ENCODE assay signal across 9 cellular contexts in the genomic region with DNA sequence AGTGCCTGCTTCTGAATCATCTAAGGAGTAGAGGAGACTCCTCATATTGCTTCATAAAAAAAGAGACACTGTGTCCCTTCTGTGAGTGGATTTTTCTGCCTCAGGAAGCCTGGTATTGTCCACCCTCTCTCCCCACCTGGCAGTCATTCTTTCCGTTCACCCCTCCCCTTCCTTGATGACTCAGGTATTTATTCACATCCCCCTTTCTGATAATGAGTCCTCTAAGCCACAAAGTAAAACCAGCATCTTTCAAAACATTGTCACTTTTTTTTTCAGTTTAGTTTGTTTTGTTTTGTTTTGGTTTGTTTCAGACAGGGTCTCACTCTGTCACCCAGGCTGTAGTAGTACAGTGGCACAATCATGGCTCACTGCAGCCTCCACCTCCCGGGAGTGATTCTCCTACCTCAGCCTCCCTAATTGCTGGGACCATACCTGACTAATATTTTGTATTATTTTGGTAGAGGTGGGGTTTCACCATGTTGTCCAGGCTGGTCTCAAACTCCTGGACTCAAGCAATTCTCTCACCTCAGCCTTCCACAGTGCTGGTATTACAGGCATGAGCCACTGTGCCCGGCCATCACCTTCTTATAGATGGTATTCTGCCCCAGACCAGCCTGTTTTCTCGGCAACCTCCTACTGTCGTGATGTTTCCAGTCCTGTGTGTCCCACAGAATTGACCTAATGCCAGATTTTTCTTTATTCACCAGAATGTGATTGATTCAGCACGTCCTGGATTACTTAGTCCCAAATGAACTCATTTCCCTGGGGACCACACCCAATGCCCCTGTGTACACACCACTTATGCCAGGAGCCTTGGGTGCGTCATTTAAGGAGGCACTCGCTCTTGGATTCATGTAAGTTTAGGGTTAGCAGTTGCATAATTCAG.
A peak's percentile ranks its signal among the peaks of the same experiment; 100 is the strongest.
DNase-seq lines count a peak whose midpoint lies in the region; ATAC-seq, FAIRE-seq and TF ChIP-seq lines count a peak whose summit lies in the region.
"Had no signal": no experiment of that assay in that cellular context is flagged by ENCODE, and none has a peak within 500 bp of the region (broad histone marks: within the 10 kb centered on the region; RNA-seq: fewer than 3 reads in every experiment).

No MANE protein-coding gene starts in this region.

- H3K9me3 Mint-ChIP-seq in activated CD4-positive, alpha-beta memory T cell treated with anti-CD3 and anti-CD28 coated beads, Interleukin-2, amount 10 ng/mL, durations not matched to agents 7 days and 5 days, result no peaks in the 10 kb centered on the region
- H3K9me3 Mint-ChIP-seq: IgD-negative memory B cell had no signal

- no peaks in the 10 kb centered on the region for H4K20me1 ChIP-seq in HepG2 (ENCODE audit: insufficient read depth, low read length)

- peaks cover 14% of the 10 kb centered on the region for H3K4me1 Mint-ChIP-seq in activated CD4-positive, alpha-beta memory T cell treated with anti-CD3 and anti-CD28 coated beads, Interleukin-2, amount 10 ng/mL, durations not matched to agents 7 days and 5 days

- H3K27me3 ChIP-seq in lower lobe of right lung (ENCODE audit: low read depth) (no peaks in the 10 kb centered on the region), prostate gland (replicated peaks; ENCODE audit: insufficient read depth) (no peaks in the 10 kb centered on the region), HepG2 (ENCODE audit: control insufficient read depth in 1 of 2, insufficient read depth in 2 of 2, low read length in 2 of 2) (peaks cover 1 to 48% of the 10 kb centered on the region in 2 experiments)

- TF ChIP-seq EP300 in HepG2 (IDR thresholded peaks at IDR 0.05; ENCODE audit: low read depth in 2 of 2, low read length in 2 of 2) (no peak), HepG2 (CRISPR knock-in tag; IDR thresholded peaks at IDR 0.05; ENCODE audit: borderline replicate concordance) (no peak)

- H3K9ac ChIP-seq in HepG2 (ENCODE audit: insufficient read depth, low read depth, low read length), result no peak overlapping the region

- TF ChIP-seq POLR2A in prostate gland (IDR thresholded peaks at IDR 0.05) (no peak), HepG2 (IDR thresholded peaks at IDR 0.05; ENCODE audit: insufficient read depth in 1 of 2, low read depth in 2 of 2, low read length in 2 of 2) (no peak)

- ATAC-seq in GM21423 (IDR thresholded peaks at IDR 0.05; ENCODE audit: unreplicated experiment) (peak; percentile 91), HG03521 (IDR thresholded peaks at IDR 0.05; ENCODE audit: unreplicated experiment) (peak; percentile 40), lower lobe of right lung (peak; percentile 88 to 93), HepG2 (no peak)

- H3K9me3 ChIP-seq in lower lobe of right lung (no peaks in the 10 kb centered on the region), prostate gland (no peaks in the 10 kb centered on the region), HepG2 (ENCODE audit: low read length) (no peaks in the 10 kb centered on the region)

- CTCF ChIA-PET in activated CD4-positive, alpha-beta memory T cell treated with anti-CD3 and anti-CD28 coated beads, Interleukin-2, amount 10 ng/mL, durations not matched to agents 7 days and 5 days (lab: Charles Lee), result no interaction called here
- CTCF ChIA-PET in HepG2 (lab: Yijun Ruan, JAX; ENCODE audit: low intra/inter-chr PET ratio, low total read pairs), result no interaction called here

- H3K79me2 ChIP-seq in HepG2 (ENCODE audit: insufficient read depth, low read length), result no peaks in the 10 kb centered on the region

- intact Hi-C loops in lower lobe of right lung (cut with DNase I), result no loop called here
- intact Hi-C loops in prostate gland (cut with DNase I), result no loop called here
- intact Hi-C loops in HepG2 (cut with micrococcal nuclease; ENCODE audit: unreplicated experiment), result no loop called here

- no peaks in the 10 kb centered on the region for H3K36me3 ChIP-seq in lower lobe of right lung
- no peaks in the 10 kb centered on the region for H3K36me3 ChIP-seq in prostate gland
- H3K36me3 ChIP-seq in HepG2 (replicated peaks in 1 of 2; ENCODE audit: control insufficient read depth in 1 of 2, insufficient read depth in 2 of 2, low read length in 2 of 2), result no peaks in the 10 kb centered on the region

- TF ChIP-seq RAD21 in HepG2 (CRISPR knock-in tag; IDR thresholded peaks at IDR 0.05), result no peak

- H3K27ac Mint-ChIP-seq in activated CD4-positive, alpha-beta memory T cell treated with anti-CD3 and anti-CD28 coated beads, Interleukin-2, amount 10 ng/mL, durations not matched to agents 7 days and 5 days, result no peak overlapping the region

- no peak overlapping the region for H3K4me3 Mint-ChIP-seq in activated CD4-positive, alpha-beta memory T cell treated with anti-CD3 and anti-CD28 coated beads, Interleukin-2, amount 10 ng/mL, durations not matched to agents 7 days and 5 days
- H3K4me3 Mint-ChIP-seq: IgD-negative memory B cell had no signal

- in situ Hi-C loops in HepG2 (cut with HindIII; ENCODE audit: extremely low pct_ligation_motif_present, low pct_unique_long_range_greater_than_20kb), result no loop called here

- H3K36me3 Mint-ChIP-seq in activated CD4-positive, alpha-beta memory T cell treated with anti-CD3 and anti-CD28 coated beads, Interleukin-2, amount 10 ng/mL, durations not matched to agents 7 days and 5 days (ENCODE audit: low read depth), result no peaks in the 10 kb centered on the region

- no peak for FAIRE-seq in HepG2 (lab: Jason Lieb, UNC)

- DNase-seq in GM12865 (ENCODE audit: low read depth), result peak; percentile 59
- DNase-seq in activated CD4-positive, alpha-beta memory T cell treated with anti-CD3 and anti-CD28 coated beads, Interleukin-2, amount 10 ng/mL, durations not matched to agents 7 days and 5 days, result peak; percentile 55
- peak; percentile 59 for DNase-seq in lower lobe of right lung
- DNase-seq in NCI-H1694 (lab: John Stamatoyannopoulos, UW), result no peak
- DNase-seq in prostate gland (ENCODE audit: low spot score), result no peak
- no peak for DNase-seq in HepG2 (ENCODE audit: low spot score)

- 67% methylated on average over 8 of the region's 8 CpGs for WGBS in prostate gland
- 2% methylated on average over 8 of the region's 8 CpGs for WGBS in HepG2 (ENCODE audit: low lambda C conversion rate)

- TF ChIP-seq CTCF in GM12865 (IDR thresholded peaks at IDR 0.05; ENCODE audit: insufficient read depth, low read depth, low read length, missing control alignments) (no peak), lower lobe of right lung (IDR thresholded peaks at IDR 0.05) (no peak), prostate gland (IDR thresholded peaks at IDR 0.05) (no peak), HepG2 (CRISPR knock-in tag; IDR thresholded peaks at IDR 0.05) (no peak)

- H3K4me2 ChIP-seq in HepG2 (ENCODE audit: low read depth, low read length), result no peak overlapping the region

- no TSS peak for BruUV-seq in HepG2 (replicated peaks; lab: Mats Ljungman, UMichigan)

- H3K27ac ChIP-seq in lower lobe of right lung, result peak overlapping the region; percentile 61
- H3K27ac ChIP-seq in prostate gland, result no peak overlapping the region
- H3K27ac ChIP-seq in HepG2 (ENCODE audit: extremely low read length, insufficient read depth, low read length), result no peak overlapping the region

- H3K27me3 Mint-ChIP-seq in activated CD4-positive, alpha-beta memory T cell treated with anti-CD3 and anti-CD28 coated beads, Interleukin-2, amount 10 ng/mL, durations not matched to agents 7 days and 5 days, result peaks cover 44% of the 10 kb centered on the region
- H3K27me3 Mint-ChIP-seq: IgD-negative memory B cell had no signal

- POLR2A ChIA-PET in activated CD4-positive, alpha-beta memory T cell treated with anti-CD3 and anti-CD28 coated beads, Interleukin-2, amount 10 ng/mL, durations not matched to agents 7 days and 5 days (lab: Charles Lee), result interaction anchor here (1.4 kb wide), 1 partner anchor 176 kb away, joined by 4 read pairs; a partner anchor contains a TSS
- POLR2A ChIA-PET in HepG2 (lab: Yijun Ruan, JAX), result no interaction called here

- no peak overlapping the region for H3K4me3 ChIP-seq in GM12865 (ENCODE audit: low read depth, low read length)
- no peak overlapping the region for H3K4me3 ChIP-seq in lower lobe of right lung
- no peak overlapping the region for H3K4me3 ChIP-seq in prostate gland
- H3K4me3 ChIP-seq in HepG2 (replicated peaks in 1 of 3; ENCODE audit: insufficient read depth in 1 of 3, low read depth in 2 of 3, low read length in 3 of 3), result no peak overlapping the region

- no peak overlapping the region for H2AFZ ChIP-seq in HepG2 (ENCODE audit: low read length)

- peaks cover 29% of the 10 kb centered on the region for H3K4me1 ChIP-seq in lower lobe of right lung
- no peaks in the 10 kb centered on the region for H3K4me1 ChIP-seq in prostate gland (replicated peaks)
- no peaks in the 10 kb centered on the region for H3K4me1 ChIP-seq in HepG2 (ENCODE audit: insufficient read depth, low read length)

TF ChIP-seq in HepG2, 621 proteins besides CTCF, POLR2A, EP300 and RAD21 (continues in another document):
- TF ChIP-seq ZNF10 (CRISPR knock-in tag; IDR thresholded peaks at IDR 0.05; ENCODE audit: borderline replicate concordance, low read depth), result no peak
- TF ChIP-seq ELF3 (CRISPR knock-in tag; IDR thresholded peaks at IDR 0.05), result no peak
- no peak for TF ChIP-seq CREM (IDR thresholded peaks at IDR 0.05)
- no peak for TF ChIP-seq CREM (CRISPR knock-in tag; IDR thresholded peaks at IDR 0.05)
- no peak for TF ChIP-seq SOX5 (CRISPR knock-in tag; IDR thresholded peaks at IDR 0.05; ENCODE audit: borderline replicate concordance)
- no peak for TF ChIP-seq SYNCRIP (IDR thresholded peaks at IDR 0.05; ENCODE audit: insufficient read depth, low read depth, low read length)
- TF ChIP-seq ZBTB7B (CRISPR knock-in tag; IDR thresholded peaks at IDR 0.05), result no peak
- no peak for TF ChIP-seq SNAI1 (CRISPR knock-in tag; IDR thresholded peaks at IDR 0.05; ENCODE audit: borderline replicate concordance)
- TF ChIP-seq ZNF326 (CRISPR knock-in tag; IDR thresholded peaks at IDR 0.05; ENCODE audit: borderline replicate concordance), result no peak
- TF ChIP-seq HIVEP1 (CRISPR knock-in tag; IDR thresholded peaks at IDR 0.05), result no peak

Comparison
In these comparisons a context has a peak if more than half of its experiments do, and no peak if none do; other contexts are left out.
1. DNase-seq: peak in GM12865 (single experiment), activated CD4-positive, alpha-beta memory T cell treated with anti-CD3 and anti-CD28 coated beads, Interleukin-2, amount 10 ng/mL, durations not matched to agents 7 days and 5 days (single experiment) and lower lobe of right lung (single experiment); none in NCI-H1694 (single experiment), prostate gland (single experiment) and HepG2 (single experiment).